ENCODE assay signal across 1 cellular context in the genomic region with DNA sequence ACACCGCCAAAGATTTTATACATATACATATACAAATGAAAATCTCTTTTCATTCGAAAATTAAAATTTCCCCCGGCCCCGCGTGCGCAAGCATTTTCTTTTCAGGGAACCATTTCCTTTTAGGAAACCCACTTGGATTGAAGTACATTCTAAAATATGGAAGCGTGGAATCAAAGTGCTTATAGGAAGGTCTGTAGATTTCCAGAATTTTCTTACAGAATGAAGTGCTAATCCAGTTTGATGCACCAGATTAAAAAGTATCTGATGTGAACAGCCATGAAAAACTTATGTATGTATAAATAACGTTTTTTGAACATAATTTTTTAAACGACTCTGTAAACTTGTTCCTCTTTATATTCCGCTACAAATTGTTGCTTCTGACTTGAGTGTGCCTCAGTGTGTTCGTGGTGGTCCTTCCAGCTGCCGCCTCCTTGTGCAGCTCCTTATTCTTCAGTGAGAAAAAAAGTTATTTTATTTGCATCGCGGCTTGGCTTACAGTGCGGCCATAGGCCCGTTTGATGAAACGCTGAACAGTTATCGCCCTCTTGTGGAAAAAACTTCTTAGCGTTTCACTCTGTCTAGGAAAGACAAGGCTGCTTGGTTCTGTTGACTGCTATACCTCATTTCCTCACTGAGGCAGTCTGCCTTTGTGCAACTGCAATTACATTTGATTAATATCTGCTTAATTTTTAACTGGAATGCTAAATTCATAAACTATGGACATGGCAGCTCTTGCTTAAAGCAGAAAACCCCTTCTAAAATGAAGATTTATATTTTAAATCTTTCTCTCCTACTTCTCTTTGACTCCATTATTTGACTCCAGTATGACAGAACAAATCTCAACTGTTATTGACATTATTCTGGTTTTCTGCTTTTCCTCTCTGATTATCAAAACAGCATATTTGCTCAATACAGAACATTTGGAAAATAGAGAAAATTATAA.
TF ChIP-seq lines count a peak whose summit lies in the region.

No MANE protein-coding gene starts in this region.

TF ChIP-seq in SK-N-SH treated with all-trans-retinoic acid at 6 μM for 48 hours, 23 proteins besides CTCF, POLR2A, EP300 and RAD21 (continued from another document):
- TF ChIP-seq, protein P1, sequence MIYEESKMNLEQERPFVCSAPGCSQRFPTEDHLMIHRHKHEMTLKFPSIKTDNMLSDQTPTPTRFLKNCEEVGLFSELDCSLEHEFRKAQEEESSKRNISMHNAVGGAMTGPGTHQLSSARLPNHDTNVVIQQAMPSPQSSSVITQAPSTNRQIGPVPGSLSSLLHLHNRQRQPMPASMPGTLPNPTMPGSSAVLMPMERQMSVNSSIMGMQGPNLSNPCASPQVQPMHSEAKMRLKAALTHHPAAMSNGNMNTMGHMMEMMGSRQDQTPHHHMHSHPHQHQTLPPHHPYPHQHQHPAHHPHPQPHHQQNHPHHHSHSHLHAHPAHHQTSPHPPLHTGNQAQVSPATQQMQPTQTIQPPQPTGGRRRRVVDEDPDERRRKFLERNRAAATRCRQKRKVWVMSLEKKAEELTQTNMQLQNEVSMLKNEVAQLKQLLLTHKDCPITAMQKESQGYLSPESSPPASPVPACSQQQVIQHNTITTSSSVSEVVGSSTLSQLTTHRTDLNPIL (CRISPR knock-in tag; IDR thresholded peaks at IDR 0.05; ENCODE audit: low read depth): no peak
- TF ChIP-seq SNAI2 (CRISPR knock-in tag; IDR thresholded peaks at IDR 0.05) (no peak), ZFP30 (CRISPR knock-in tag; IDR thresholded peaks at IDR 0.05) (no peak), RARB (CRISPR knock-in tag; IDR thresholded peaks at IDR 0.05) (no peak), ZFP3 (CRISPR knock-in tag; IDR thresholded peaks at IDR 0.05) (no peak), CSDC2 (CRISPR knock-in tag; IDR thresholded peaks at IDR 0.05) (no peak)
- TF ChIP-seq, protein P2, sequence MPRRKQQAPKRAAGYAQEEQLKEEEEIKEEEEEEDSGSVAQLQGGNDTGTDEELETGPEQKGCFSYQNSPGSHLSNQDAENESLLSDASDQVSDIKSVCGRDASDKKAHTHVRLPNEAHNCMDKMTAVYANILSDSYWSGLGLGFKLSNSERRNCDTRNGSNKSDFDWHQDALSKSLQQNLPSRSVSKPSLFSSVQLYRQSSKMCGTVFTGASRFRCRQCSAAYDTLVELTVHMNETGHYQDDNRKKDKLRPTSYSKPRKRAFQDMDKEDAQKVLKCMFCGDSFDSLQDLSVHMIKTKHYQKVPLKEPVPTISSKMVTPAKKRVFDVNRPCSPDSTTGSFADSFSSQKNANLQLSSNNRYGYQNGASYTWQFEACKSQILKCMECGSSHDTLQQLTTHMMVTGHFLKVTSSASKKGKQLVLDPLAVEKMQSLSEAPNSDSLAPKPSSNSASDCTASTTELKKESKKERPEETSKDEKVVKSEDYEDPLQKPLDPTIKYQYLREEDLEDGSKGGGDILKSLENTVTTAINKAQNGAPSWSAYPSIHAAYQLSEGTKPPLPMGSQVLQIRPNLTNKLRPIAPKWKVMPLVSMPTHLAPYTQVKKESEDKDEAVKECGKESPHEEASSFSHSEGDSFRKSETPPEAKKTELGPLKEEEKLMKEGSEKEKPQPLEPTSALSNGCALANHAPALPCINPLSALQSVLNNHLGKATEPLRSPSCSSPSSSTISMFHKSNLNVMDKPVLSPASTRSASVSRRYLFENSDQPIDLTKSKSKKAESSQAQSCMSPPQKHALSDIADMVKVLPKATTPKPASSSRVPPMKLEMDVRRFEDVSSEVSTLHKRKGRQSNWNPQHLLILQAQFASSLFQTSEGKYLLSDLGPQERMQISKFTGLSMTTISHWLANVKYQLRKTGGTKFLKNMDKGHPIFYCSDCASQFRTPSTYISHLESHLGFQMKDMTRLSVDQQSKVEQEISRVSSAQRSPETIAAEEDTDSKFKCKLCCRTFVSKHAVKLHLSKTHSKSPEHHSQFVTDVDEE (CRISPR knock-in tag; IDR thresholded peaks at IDR 0.05): no peak
